1 cellular context compared by ENCODE assay signal in genomic region chr3:49856181-49857005, GRCh38.
TF ChIP-seq lines count a peak whose summit lies in the region.

A gene with protein sequence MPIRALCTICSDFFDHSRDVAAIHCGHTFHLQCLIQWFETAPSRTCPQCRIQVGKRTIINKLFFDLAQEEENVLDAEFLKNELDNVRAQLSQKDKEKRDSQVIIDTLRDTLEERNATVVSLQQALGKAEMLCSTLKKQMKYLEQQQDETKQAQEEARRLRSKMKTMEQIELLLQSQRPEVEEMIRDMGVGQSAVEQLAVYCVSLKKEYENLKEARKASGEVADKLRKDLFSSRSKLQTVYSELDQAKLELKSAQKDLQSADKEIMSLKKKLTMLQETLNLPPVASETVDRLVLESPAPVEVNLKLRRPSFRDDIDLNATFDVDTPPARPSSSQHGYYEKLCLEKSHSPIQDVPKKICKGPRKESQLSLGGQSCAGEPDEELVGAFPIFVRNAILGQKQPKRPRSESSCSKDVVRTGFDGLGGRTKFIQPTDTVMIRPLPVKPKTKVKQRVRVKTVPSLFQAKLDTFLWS (minus strand): TSS chr3:49856564. CDS start chr3:49856453, 111 bp downstream.

TF ChIP-seq in HepG2, 621 proteins besides CTCF, POLR2A, EP300 and RAD21 (continued from another document and continues in another):
- no peak for TF ChIP-seq REL (CRISPR knock-in tag; conservative IDR thresholded peaks at IDR 0.05)
- peak; percentile 50; the same call in 1 of the 2 replicates for TF ChIP-seq MXD4 (CRISPR knock-in tag; IDR thresholded peaks at IDR 0.05)
- TF ChIP-seq CENPT (CRISPR knock-in tag; IDR thresholded peaks at IDR 0.05; ENCODE audit: low read depth) = peak; percentile 84; the same call in 1 of the 2 replicates
- no peak; the same call in 1 of the 2 replicates for TF ChIP-seq MYC (CRISPR knock-in tag; IDR thresholded peaks at IDR 0.05; ENCODE audit: borderline replicate concordance)
- TF ChIP-seq BCL3 (CRISPR knock-in tag; IDR thresholded peaks at IDR 0.05) = no peak
- no peak; the same call in 1 of the 2 replicates for TF ChIP-seq SMAD3 (CRISPR knock-in tag; IDR thresholded peaks at IDR 0.05)
- TF ChIP-seq KIAA2018 (CRISPR knock-in tag; IDR thresholded peaks at IDR 0.05; ENCODE audit: borderline replicate concordance) = no peak
- no peak for TF ChIP-seq ZNF160 (CRISPR knock-in tag; IDR thresholded peaks at IDR 0.05)
- peak in 1 of 2 experiments; percentile 69; a peak in 1 of 4 replicates for TF ChIP-seq KLF16 (CRISPR knock-in tag; IDR thresholded peaks at IDR 0.05)
- TF ChIP-seq ZNF484 (CRISPR knock-in tag; IDR thresholded peaks at IDR 0.05; ENCODE audit: borderline replicate concordance, low read depth) = no peak
- TF ChIP-seq ETS1 (CRISPR knock-in tag; IDR thresholded peaks at IDR 0.05) = no peak
- TF ChIP-seq ZSCAN5A (CRISPR knock-in tag; IDR thresholded peaks at IDR 0.05; ENCODE audit: borderline replicate concordance) = no peak; the same call in 1 of the 2 replicates
- TF ChIP-seq POGK (CRISPR knock-in tag; conservative IDR thresholded peaks at IDR 0.05) = peak; percentile 76; the same call in 1 of the 2 replicates
- 0 out of 2 replicates have a peak, but pooled peaks have one; percentile 47 for TF ChIP-seq CHCHD3 (CRISPR knock-in tag; IDR thresholded peaks at IDR 0.05)
- TF ChIP-seq GATA4 (IDR thresholded peaks at IDR 0.05; ENCODE audit: borderline replicate concordance, low read depth) = no peak
- TF ChIP-seq, protein P1, sequence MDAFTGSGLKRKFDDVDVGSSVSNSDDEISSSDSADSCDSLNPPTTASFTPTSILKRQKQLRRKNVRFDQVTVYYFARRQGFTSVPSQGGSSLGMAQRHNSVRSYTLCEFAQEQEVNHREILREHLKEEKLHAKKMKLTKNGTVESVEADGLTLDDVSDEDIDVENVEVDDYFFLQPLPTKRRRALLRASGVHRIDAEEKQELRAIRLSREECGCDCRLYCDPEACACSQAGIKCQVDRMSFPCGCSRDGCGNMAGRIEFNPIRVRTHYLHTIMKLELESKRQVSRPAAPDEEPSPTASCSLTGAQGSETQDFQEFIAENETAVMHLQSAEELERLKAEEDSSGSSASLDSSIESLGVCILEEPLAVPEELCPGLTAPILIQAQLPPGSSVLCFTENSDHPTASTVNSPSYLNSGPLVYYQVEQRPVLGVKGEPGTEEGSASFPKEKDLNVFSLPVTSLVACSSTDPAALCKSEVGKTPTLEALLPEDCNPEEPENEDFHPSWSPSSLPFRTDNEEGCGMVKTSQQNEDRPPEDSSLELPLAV (CRISPR knock-in tag; conservative IDR thresholded peaks at IDR 0.05; ENCODE audit: low read depth) = no peak
- peak; percentile 79; the same call in 1 of the 2 replicates for TF ChIP-seq E2F2 (CRISPR knock-in tag; IDR thresholded peaks at IDR 0.05; ENCODE audit: borderline replicate concordance)
- TF ChIP-seq ZNF280D (CRISPR knock-in tag; IDR thresholded peaks at IDR 0.05) = no peak
- no peak for TF ChIP-seq RFXANK (CRISPR knock-in tag; IDR thresholded peaks at IDR 0.05)
- peak; percentile 57; the same call in 1 of the 2 replicates for TF ChIP-seq KDM3A (CRISPR knock-in tag; IDR thresholded peaks at IDR 0.05; ENCODE audit: low read depth)
- TF ChIP-seq ERF (CRISPR knock-in tag; IDR thresholded peaks at IDR 0.05) = peak; percentile 24; the same call in 1 of the 2 replicates
- TF ChIP-seq ZNF83 (CRISPR knock-in tag; IDR thresholded peaks at IDR 0.05; ENCODE audit: borderline replicate concordance) = no peak
- no peak for TF ChIP-seq ZNF12 (CRISPR knock-in tag; IDR thresholded peaks at IDR 0.05)
- TF ChIP-seq ZNF749 (CRISPR knock-in tag; IDR thresholded peaks at IDR 0.05; ENCODE audit: borderline replicate concordance) = peak; percentile 89
- TF ChIP-seq PAX8 (CRISPR knock-in tag; IDR thresholded peaks at IDR 0.05; ENCODE audit: borderline replicate concordance) = no peak
- no peak for TF ChIP-seq NFRKB (IDR thresholded peaks at IDR 0.05)
- peak; percentile 56; the same call in 1 of the 2 replicates for TF ChIP-seq NCOA5 (CRISPR knock-in tag; IDR thresholded peaks at IDR 0.05)
- no peak for TF ChIP-seq GLMP (CRISPR knock-in tag; IDR thresholded peaks at IDR 0.05; ENCODE audit: borderline replicate concordance)
- no peak for TF ChIP-seq TEAD3 (CRISPR knock-in tag; optimal IDR thresholded peaks at IDR 0.05; ENCODE audit: borderline replicate concordance)
